11 cellular contexts compared by ENCODE assay signal in the genomic region with DNA sequence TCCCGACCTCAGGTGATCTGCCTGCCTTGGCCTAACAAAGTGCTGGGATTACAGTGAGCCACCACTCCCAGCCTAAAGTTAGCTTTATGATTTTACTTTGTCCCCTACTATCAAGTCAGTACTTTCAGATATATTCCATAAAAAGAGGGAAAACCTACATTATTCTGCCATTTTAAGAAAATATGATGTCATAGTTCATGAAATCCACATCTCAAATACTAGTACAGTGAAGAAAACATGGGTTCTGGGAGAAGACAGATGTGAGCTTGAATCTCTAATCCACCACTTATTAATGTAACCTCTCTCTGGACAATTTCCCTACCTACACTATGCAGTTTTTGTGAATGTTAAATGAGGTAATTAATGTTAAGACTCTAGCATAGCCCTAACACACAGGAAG.
"Had no signal": no experiment of that assay in that cellular context is flagged by ENCODE, and none has a peak within 500 bp of the region (broad histone marks: within the 10 kb centered on the region; RNA-seq: fewer than 3 reads in every experiment).

No MANE protein-coding gene starts in this region.

- H3K4me2 ChIP-seq: GM23338 had no signal

- H3K27ac ChIP-seq: GM23248 had no signal

- H3K36me3 ChIP-seq: HAP-1 had no signal

- H3K27ac Mint-ChIP-seq: GM23338, H9, HFFc6 had no signal

- H3K4me1 ChIP-seq: HAP-1 had no signal

- H2AFZ ChIP-seq: GM23248, GM23338 had no signal

- DNase-seq: GM23248, GOT3, H7, H9, HCEC 1CT, HFFc6 had no signal

- ATAC-seq: GM23338, HCT116 had no signal

- FAIRE-seq: H1, H54 had no signal

- H3K4me3 Mint-ChIP-seq: GM23338, H9, HFFc6 had no signal

- H3K9me3 ChIP-seq: HAP-1 had no signal

- H3K4me3 ChIP-seq: GM23248, GM23338, HAP-1 had no signal

- H3K9ac ChIP-seq: GM23248 had no signal
